8 cellular contexts compared by ENCODE assay signal in genomic region chr1:155322953-155323728, GRCh38. TPM values are rescaled to one million over a fixed set of nuclear protein-coding genes. Genes with fewer than 3 reads are reported as not detected.
A peak's percentile ranks its signal among the peaks of the same experiment; 100 is the strongest.
DNase-seq lines count a peak whose midpoint lies in the region; ATAC-seq lines count a peak whose summit lies in the region.

No MANE protein-coding gene starts in this region.

- ATAC-seq in GM18868 (IDR thresholded peaks at IDR 0.05; ENCODE audit: unreplicated experiment) (peak; percentile 33), HG03457 (IDR thresholded peaks at IDR 0.05; ENCODE audit: unreplicated experiment) (peak; percentile 32), left lobe of liver (peak; percentile 68)

- in situ Hi-C loops in ACHN (cut with HindIII; ENCODE audit: low pct_ligation_motif_present, low pct_unique_long_range_greater_than_20kb, low sequenced_read_pairs), result loop anchor here (5.0 kb wide), 1 partner anchor 51 kb away; the partner anchor contains the start of gene CLK2

- DNase-seq in ACHN, result peak; percentile 99
- peak; percentile 28 for DNase-seq in NCI-H524 treated with DMSO at 0.1 percent for 48 hours (lab: John Stamatoyannopoulos, UW)
- DNase-seq in activated CD4-positive, alpha-beta T cell treated with anti-CD3 and anti-CD28 coated beads, Interleukin-2, amount 50 U/mL, for 1 hour, result peak; percentile 87
- peak; percentile 61 for DNase-seq in cortex of kidney (lab: John Stamatoyannopoulos, UW)
- DNase-seq in left lobe of liver (ENCODE audit: low spot score), result peak; percentile 85
- DNase-seq in stimulated activated CD4-positive, alpha-beta T cell treated with anti-CD3 and anti-CD28 coated beads, Interleukin-1b, Interleukin-23, amount 100 ng/mL, for 4 hours (ENCODE audit: low read depth in 2 of 2), result peak; percentile 83 to 90

RNA-seq across cellular contexts. Expression of gene RUSC1, which starts 2.4 kb away (rescaled TPM):
- total RNA-seq in left lobe of liver, result 8.5 TPM

RNA-seq across cellular contexts. Expression of gene FDPS, which starts 14.5 kb away (rescaled TPM):
- total RNA-seq in left lobe of liver, result 266 TPM

RNA-seq across cellular contexts. Expression of gene PKLR, which starts 21.9 kb away (rescaled TPM):
- total RNA-seq in left lobe of liver, result 109 TPM

RNA-seq across cellular contexts. Expression of gene HCN3, which starts 45.9 kb away (rescaled TPM):
- 2.5 TPM for total RNA-seq in left lobe of liver

RNA-seq across cellular contexts. Expression of gene CLK2, which starts 49.8 kb away (rescaled TPM):
- total RNA-seq in left lobe of liver, result 22.6 TPM

Comparison
In these comparisons a context has a peak if more than half of its experiments do, and no peak if none do; other contexts are left out.
1. Peak in every context shown above with its lines: DNase-seq and ATAC-seq.
2. DNase-seq: peak in every context shown above with its lines; median percentile 99 in ACHN; 87 in activated CD4-positive, alpha-beta T cell treated with anti-CD3 and anti-CD28 coated beads, Interleukin-2, amount 50 U/mL, for 1 hour; 86 in stimulated activated CD4-positive, alpha-beta T cell treated with anti-CD3 and anti-CD28 coated beads, Interleukin-1b, Interleukin-23, amount 100 ng/mL, for 4 hours; 85 in left lobe of liver; 61 in cortex of kidney; 28 in NCI-H524 treated with DMSO at 0.1 percent for 48 hours.